Comparison of ENCODE assay signal across 22 cellular contexts in genomic region chr13:39408512-39408911, GRCh38.
"Had no signal": no experiment of that assay in that cellular context is flagged by ENCODE, and none has a peak within 500 bp of the region (broad histone marks: within the 10 kb centered on the region; RNA-seq: fewer than 3 reads in every experiment).

No MANE protein-coding gene starts in this region.

- H3K36me3 ChIP-seq: SJCRH30 had no signal

- H3K36me3 Mint-ChIP-seq: IgD-negative memory B cell had no signal

- H3K27ac ChIP-seq: HL-60, KMS-11, SJCRH30 had no signal

- H3K27me3 ChIP-seq: SJCRH30 had no signal

- H3K27ac Mint-ChIP-seq: IgD-negative memory B cell had no signal

- H3K4me3 Mint-ChIP-seq: IgD-negative memory B cell had no signal

- DNase-seq: Kasumi-1, MM.1S, NCI-H1092 treated with DMSO at 0.1 percent for 48 hours, NCI-H1436, NCI-H187, NCI-H2029, NCI-H2081 treated with DMSO at 0.1 percent for 48 hours, NCI-H2171, NCI-H226, NCI-H446, NCI-H510A, NCI-H524 treated with DMSO at 0.1 percent for 48 hours, NCI-H69, NCI-H774, RPMI8226, SHP77 treated with DMSO at 0.1 percent for 48 hours, SJCRH30 had no signal

- H3K4me3 ChIP-seq: K562, SJCRH30 had no signal

- H3K9me3 Mint-ChIP-seq: IgD-negative memory B cell had no signal

- ATAC-seq: K562, SK-N-SH treated with all-trans-retinoic acid at 6 μM for 48 hours had no signal

- H3K9me3 ChIP-seq: SJCRH30 had no signal

- H3K4me1 Mint-ChIP-seq: IgD-negative memory B cell had no signal

- H3K27me3 Mint-ChIP-seq: IgD-negative memory B cell had no signal
